Comparison of ENCODE assay signal across 1 cellular context in genomic region chr3:53791317-53791716, GRCh38.
TF ChIP-seq lines count a peak whose summit lies in the region.

No MANE protein-coding gene starts in this region.

TF ChIP-seq in GM23338, 12 proteins besides CTCF, POLR2A, EP300 and RAD21:
- no peak for TF ChIP-seq REST (IDR thresholded peaks at IDR 0.05; ENCODE audit: unreplicated experiment)
- no peak for TF ChIP-seq ZNF331 (CRISPR knock-in tag; IDR thresholded peaks at IDR 0.05; ENCODE audit: low read depth)
- TF ChIP-seq, protein P1, sequence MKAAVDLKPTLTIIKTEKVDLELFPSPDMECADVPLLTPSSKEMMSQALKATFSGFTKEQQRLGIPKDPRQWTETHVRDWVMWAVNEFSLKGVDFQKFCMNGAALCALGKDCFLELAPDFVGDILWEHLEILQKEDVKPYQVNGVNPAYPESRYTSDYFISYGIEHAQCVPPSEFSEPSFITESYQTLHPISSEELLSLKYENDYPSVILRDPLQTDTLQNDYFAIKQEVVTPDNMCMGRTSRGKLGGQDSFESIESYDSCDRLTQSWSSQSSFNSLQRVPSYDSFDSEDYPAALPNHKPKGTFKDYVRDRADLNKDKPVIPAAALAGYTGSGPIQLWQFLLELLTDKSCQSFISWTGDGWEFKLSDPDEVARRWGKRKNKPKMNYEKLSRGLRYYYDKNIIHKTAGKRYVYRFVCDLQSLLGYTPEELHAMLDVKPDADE (IDR thresholded peaks at IDR 0.05), result no peak
- no peak for TF ChIP-seq EZH2 (IDR thresholded peaks at IDR 0.05; ENCODE audit: low read depth, unreplicated experiment)
- no peak for TF ChIP-seq JUNB (IDR thresholded peaks at IDR 0.05; ENCODE audit: unreplicated experiment)
- no peak for TF ChIP-seq CREB1 (CRISPR knock-in tag; IDR thresholded peaks at IDR 0.05; ENCODE audit: low read depth)
- no peak for TF ChIP-seq POLR2AphosphoS5 (IDR thresholded peaks at IDR 0.05; ENCODE audit: low read depth)
- TF ChIP-seq STAT1 (IDR thresholded peaks at IDR 0.05; ENCODE audit: unreplicated experiment), result no peak
- no peak for TF ChIP-seq ZNF114 (CRISPR knock-in tag; IDR thresholded peaks at IDR 0.05)
- TF ChIP-seq NANOG (IDR thresholded peaks at IDR 0.05; ENCODE audit: borderline replicate concordance), result no peak
- no peak for TF ChIP-seq ZNF462 (CRISPR knock-in tag; IDR thresholded peaks at IDR 0.05)
